ENCODE assay signal across 12 cellular contexts in the genomic region with DNA sequence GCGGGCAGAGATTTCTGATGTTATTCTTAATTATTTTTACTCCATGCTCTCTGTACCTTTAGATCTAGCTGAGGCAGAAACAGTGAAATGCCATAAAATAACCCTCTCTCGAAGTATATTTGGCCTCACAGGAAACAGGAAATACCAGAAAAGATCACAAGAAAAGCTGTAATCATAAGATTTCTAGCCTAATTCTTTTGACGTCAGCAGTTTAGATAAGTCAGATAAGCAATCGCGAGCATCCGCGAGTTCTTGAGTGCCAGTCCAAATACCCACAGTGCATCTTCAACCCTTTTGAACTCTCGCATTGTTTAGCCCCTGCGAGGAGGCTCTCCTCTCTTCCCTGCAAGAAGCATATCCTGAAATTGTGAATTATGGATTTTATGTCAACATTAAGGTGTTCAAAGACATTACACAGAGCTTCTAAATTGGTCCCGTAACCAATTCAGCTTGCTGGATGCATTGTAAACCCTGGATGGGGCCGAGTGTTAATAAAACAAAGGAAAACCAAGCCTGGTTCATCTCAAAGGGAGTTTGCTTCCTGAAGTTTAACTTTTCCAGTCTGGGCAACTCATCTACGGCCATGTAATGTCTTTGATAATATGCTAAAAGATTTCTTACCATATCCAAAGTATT.
DNase-seq lines count a peak whose midpoint lies in the region; ATAC-seq and TF ChIP-seq lines count a peak whose summit lies in the region.
"Had no signal": no experiment of that assay in that cellular context is flagged by ENCODE, and none has a peak within 500 bp of the region (broad histone marks: within the 10 kb centered on the region; RNA-seq: fewer than 3 reads in every experiment).

No MANE protein-coding gene starts in this region.

- H3K4me1 ChIP-seq in skeletal muscle tissue (ENCODE audit: control insufficient read depth in 3 of 3, insufficient read depth in 3 of 3, low read length in 3 of 3): peaks cover 0 to 3% (median 0%) of the 10 kb centered on the region in 3 donors

- H3K9ac ChIP-seq in skeletal muscle tissue (ENCODE audit: low read depth in 1 of 3, low read length in 3 of 3): no peak overlapping the region

- CTCF ChIA-PET in activated CD4-positive, alpha-beta T cell treated with anti-CD3 and anti-CD28 coated beads, Interleukin-2, amount 10 ng/mL, durations not matched to agents 7 days and 5 days (lab: Charles Lee): no interaction called here

- no peak overlapping the region for H3K27ac Mint-ChIP-seq in activated CD4-positive, alpha-beta T cell treated with anti-CD3 and anti-CD28 coated beads, Interleukin-2, amount 10 ng/mL, durations not matched to agents 7 days and 5 days
- H3K27ac Mint-ChIP-seq in T-helper 17 cell: peak overlapping the region; percentile 81

- H3K27me3 ChIP-seq in skeletal muscle tissue (ENCODE audit: control insufficient read depth in 3 of 3, insufficient read depth in 3 of 3, low read length in 3 of 3): no peaks in the 10 kb centered on the region

- peaks cover 12% of the 10 kb centered on the region for H3K4me1 Mint-ChIP-seq in activated CD4-positive, alpha-beta T cell treated with anti-CD3 and anti-CD28 coated beads, Interleukin-2, amount 10 ng/mL, durations not matched to agents 7 days and 5 days
- H3K4me1 Mint-ChIP-seq in T-helper 17 cell: peaks cover 6% of the 10 kb centered on the region

- ATAC-seq in T-helper 17 cell (peak; percentile 79), HG03139 (IDR thresholded peaks at IDR 0.05; ENCODE audit: unreplicated experiment) (no peak)

- H3K4me3 Mint-ChIP-seq in activated CD4-positive, alpha-beta T cell treated with anti-CD3 and anti-CD28 coated beads, Interleukin-2, amount 10 ng/mL, durations not matched to agents 7 days and 5 days: no peak overlapping the region
- no peak overlapping the region for H3K4me3 Mint-ChIP-seq in T-helper 17 cell

- no peaks in the 10 kb centered on the region for H3K36me3 Mint-ChIP-seq in activated CD4-positive, alpha-beta T cell treated with anti-CD3 and anti-CD28 coated beads, Interleukin-2, amount 10 ng/mL, durations not matched to agents 7 days and 5 days (ENCODE audit: low read depth)
- no peaks in the 10 kb centered on the region for H3K36me3 Mint-ChIP-seq in T-helper 17 cell (ENCODE audit: low read depth)

- POLR2A ChIA-PET in activated CD4-positive, alpha-beta T cell treated with anti-CD3 and anti-CD28 coated beads, Interleukin-2, amount 10 ng/mL, durations not matched to agents 7 days and 5 days (lab: Charles Lee): no interaction called here

- H3K36me3 ChIP-seq in skeletal muscle tissue (ENCODE audit: control insufficient read depth in 3 of 3, insufficient read depth in 3 of 3, low read length in 3 of 3): no peaks in the 10 kb centered on the region

- H3K9me3 ChIP-seq in T-helper 17 cell (ENCODE audit: control insufficient read depth, low read length, poor library complexity, severe bottlenecking) (no peaks in the 10 kb centered on the region), skeletal muscle tissue (ENCODE audit: control insufficient read depth in 3 of 3, low read length in 3 of 3) (no peaks in the 10 kb centered on the region)

- peaks cover 2% of the 10 kb centered on the region for H3K9me3 Mint-ChIP-seq in activated CD4-positive, alpha-beta T cell treated with anti-CD3 and anti-CD28 coated beads, Interleukin-2, amount 10 ng/mL, durations not matched to agents 7 days and 5 days

- no peak overlapping the region for H3K4me3 ChIP-seq in fibroblast of villous mesenchyme (ENCODE audit: low read depth, low read length)
- H3K4me3 ChIP-seq in skeletal muscle tissue (ENCODE audit: low read length in 3 of 3): no peak overlapping the region

- peak overlapping the region; percentile 39 for H3K27ac ChIP-seq in skeletal muscle tissue (ENCODE audit: low read depth, low read length)

- H3K27me3 Mint-ChIP-seq in activated CD4-positive, alpha-beta T cell treated with anti-CD3 and anti-CD28 coated beads, Interleukin-2, amount 10 ng/mL, durations not matched to agents 7 days and 5 days: no peaks in the 10 kb centered on the region
- peaks cover 4% of the 10 kb centered on the region for H3K27me3 Mint-ChIP-seq in T-helper 17 cell

- peak; percentile 12 for DNase-seq in activated CD4-positive, alpha-beta T cell treated with anti-CD3 and anti-CD28 coated beads, Interleukin-2, amount 10 ng/mL, durations not matched to agents 7 days and 5 days
- DNase-seq in activated CD4-positive, alpha-beta T cell treated with anti-CD3 and anti-CD28 coated beads, Interleukin-2, amount 50 U/mL, for 4 hours: no peak
- DNase-seq in T-helper 17 cell: no peak
- DNase-seq in fibroblast of villous mesenchyme (ENCODE audit: low read depth): peak; percentile 95
- DNase-seq in NCI-H1694 (lab: John Stamatoyannopoulos, UW): no peak
- DNase-seq in NCI-H1105 (lab: John Stamatoyannopoulos, UW): no peak
- DNase-seq: ACHN; activated CD4-positive, alpha-beta T cell treated with anti-CD3 and anti-CD28 coated beads for 1 hour; OCI-M1; posterior cingulate gyrus had no signal

- no peak for TF ChIP-seq CTCF in fibroblast of villous mesenchyme (IDR thresholded peaks at IDR 0.05; ENCODE audit: insufficient read depth, low read depth, low read length)

Comparison
In these comparisons a context has a peak if more than half of its experiments do, and no peak if none do; other contexts are left out.
1. DNase-seq: peak in activated CD4-positive, alpha-beta T cell treated with anti-CD3 and anti-CD28 coated beads, Interleukin-2, amount 10 ng/mL, durations not matched to agents 7 days and 5 days (single experiment) and fibroblast of villous mesenchyme (single experiment); none in activated CD4-positive, alpha-beta T cell treated with anti-CD3 and anti-CD28 coated beads, Interleukin-2, amount 50 U/mL, for 4 hours (0 of 2), T-helper 17 cell (0 of 3), NCI-H1694 (single experiment) and NCI-H1105 (single experiment).